In the genomic region with DNA sequence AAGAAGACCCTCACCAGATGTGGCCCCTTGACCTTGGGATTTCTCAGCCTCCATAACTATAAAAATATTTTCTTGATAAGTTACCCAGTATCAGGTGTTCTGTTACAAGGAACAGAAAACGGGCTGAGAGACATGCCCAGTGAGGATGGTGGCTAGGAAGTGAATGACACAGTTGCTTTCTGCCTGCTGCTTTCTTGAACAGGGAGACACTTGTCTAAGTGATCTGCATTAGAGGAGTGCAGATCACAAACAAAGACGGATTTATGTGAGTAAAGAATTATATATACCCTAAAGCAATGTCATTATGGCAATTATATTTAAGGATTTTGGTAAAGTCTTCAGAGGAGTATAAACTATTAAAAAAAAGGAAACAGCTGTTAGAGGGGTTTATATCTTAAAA, we compare ENCODE assay signal across 15 cellular contexts.
A peak's percentile ranks its signal among the peaks of the same experiment; 100 is the strongest.
DNase-seq lines count a peak whose midpoint lies in the region; ATAC-seq and TF ChIP-seq lines count a peak whose summit lies in the region.
"Had no signal": no experiment of that assay in that cellular context is flagged by ENCODE, and none has a peak within 500 bp of the region (broad histone marks: within the 10 kb centered on the region; RNA-seq: fewer than 3 reads in every experiment).

No MANE protein-coding gene starts in this region.

- H2AFZ ChIP-seq in OCI-LY3 (ENCODE audit: low read depth, low read length) = no peak overlapping the region

- DNase-seq in COLO829 (ENCODE audit: low spot score) (peak; percentile 84), foreskin melanocyte (peak; percentile 69), progenitor cell of endocrine pancreas (ENCODE audit: low spot score, unreplicated experiment) (no peak), SK-N-DZ (ENCODE audit: low spot score) (no peak)
- DNase-seq: 8988T; C1 segment of cervical spinal cord; CD4-positive, alpha-beta memory T cell; DMS53; DND-41; GOT3; HFFc6 had no signal

- no peaks in the 10 kb centered on the region for H4K20me1 ChIP-seq in OCI-LY3 (ENCODE audit: insufficient read depth, low read length)

- peak overlapping the region; percentile 100 for H3K27ac ChIP-seq in OCI-LY3 (ENCODE audit: low read length)

- H3K4me3 ChIP-seq in OCI-LY3 (ENCODE audit: low read length) = peak overlapping the region; percentile 64
- H3K4me3 ChIP-seq: HAP-1 had no signal

- no peaks in the 10 kb centered on the region for H3K27me3 Mint-ChIP-seq in progenitor cell of endocrine pancreas
- H3K27me3 Mint-ChIP-seq: CD4-positive, alpha-beta memory T cell had no signal

- H3K36me3 Mint-ChIP-seq in progenitor cell of endocrine pancreas (ENCODE audit: insufficient read depth) = peaks cover 2% of the 10 kb centered on the region
- H3K36me3 Mint-ChIP-seq: CD4-positive, alpha-beta memory T cell had no signal

- peak overlapping the region; percentile 24 for H3K27ac Mint-ChIP-seq in progenitor cell of endocrine pancreas
- H3K27ac Mint-ChIP-seq: CD4-positive, alpha-beta memory T cell; HFFc6 had no signal

- H3K9me3 Mint-ChIP-seq in progenitor cell of endocrine pancreas (ENCODE audit: low read depth) = peaks cover 4% of the 10 kb centered on the region
- H3K9me3 Mint-ChIP-seq: CD4-positive, alpha-beta memory T cell; HFFc6 had no signal

- peaks cover 34% of the 10 kb centered on the region for H3K4me1 Mint-ChIP-seq in progenitor cell of endocrine pancreas (ENCODE audit: low read depth)

- no peaks in the 10 kb centered on the region for H3K27me3 ChIP-seq in OCI-LY3 (ENCODE audit: low read depth, low read length)

- peak overlapping the region; percentile 90 for H3K4me2 ChIP-seq in OCI-LY3 (ENCODE audit: low read length)

- no peak for TF ChIP-seq CTCF in OCI-LY3 (IDR thresholded peaks at IDR 0.05; ENCODE audit: low read depth, low read length)
- TF ChIP-seq CTCF in progenitor cell of endocrine pancreas (IDR thresholded peaks at IDR 0.05; ENCODE audit: unreplicated experiment) = no peak

- no peak for ATAC-seq in GM18498 (IDR thresholded peaks at IDR 0.05; ENCODE audit: unreplicated experiment)
- no peak for ATAC-seq in GM21447 (IDR thresholded peaks at IDR 0.05; ENCODE audit: unreplicated experiment)

- no peaks in the 10 kb centered on the region for H3K36me3 ChIP-seq in OCI-LY3 (replicated peaks; ENCODE audit: low read depth, low read length)
- H3K36me3 ChIP-seq: HAP-1 had no signal

- peaks cover 27% of the 10 kb centered on the region for H3K79me2 ChIP-seq in OCI-LY3 (ENCODE audit: low read length)

- H3K4me1 ChIP-seq in OCI-LY3 (ENCODE audit: low read length) = peaks cover 100% of the 10 kb centered on the region
- H3K4me1 ChIP-seq: HAP-1 had no signal

- H3K4me3 Mint-ChIP-seq in progenitor cell of endocrine pancreas (ENCODE audit: low read depth) = no peak overlapping the region
- H3K4me3 Mint-ChIP-seq: CD4-positive, alpha-beta memory T cell; HFFc6 had no signal

- H3K9me3 ChIP-seq in OCI-LY3 (ENCODE audit: insufficient read depth, low read length) = no peaks in the 10 kb centered on the region
- H3K9me3 ChIP-seq: HAP-1 had no signal

- peak overlapping the region; percentile 97 for H3K9ac ChIP-seq in OCI-LY3 (ENCODE audit: low read length)

Comparison
In these comparisons a context has a peak if more than half of its experiments do, and no peak if none do; other contexts are left out.
1. DNase-seq: peak in COLO829 (single experiment) and foreskin melanocyte (single experiment); none in progenitor cell of endocrine pancreas (single experiment) and SK-N-DZ (single experiment).